Comparison of ENCODE assay signal across 26 cellular contexts in the genomic region with DNA sequence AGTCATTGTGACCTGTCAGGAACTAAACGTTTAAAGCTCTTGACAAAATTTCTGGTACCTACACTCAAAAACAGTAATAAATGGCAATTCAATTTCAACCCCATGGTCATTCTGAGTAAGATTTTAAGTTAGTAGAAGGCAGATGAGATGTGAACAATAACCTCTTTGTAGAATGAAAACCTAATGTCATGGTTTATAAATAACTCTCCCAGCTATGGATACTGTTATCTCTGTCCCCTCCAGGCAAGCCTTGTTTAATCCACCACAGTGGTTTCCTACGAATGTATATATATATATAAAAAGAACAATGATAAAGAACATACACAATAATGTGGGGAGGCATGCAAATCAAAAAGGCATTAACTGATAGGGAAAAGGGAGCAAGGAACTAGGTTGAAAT.
"Had no signal": no experiment of that assay in that cellular context is flagged by ENCODE, and none has a peak within 500 bp of the region (broad histone marks: within the 10 kb centered on the region; RNA-seq: fewer than 3 reads in every experiment).

No MANE protein-coding gene starts in this region.

- H3K27me3 Mint-ChIP-seq: stimulated activated memory B cell treated with anti-CD40 and anti-IgM and Interleukin-4, amounts not matched to agents 10 μg/mL and 1 μg/mL and 100 μg/mL, for 72 hours had no signal

- H3K4me3 Mint-ChIP-seq: mesothelial cell of epicardium; nephron; neural progenitor cell; stimulated activated memory B cell treated with anti-CD40 and anti-IgM and Interleukin-4, amounts not matched to agents 10 μg/mL and 1 μg/mL and 100 μg/mL, for 72 hours; stimulated activated naive CD8-positive, alpha-beta T cell treated with anti-CD3 and anti-CD28 coated beads, Interleukin-15, amount 100 ng/mL, for 72 hours had no signal

- H3K4me1 Mint-ChIP-seq: mesothelial cell of epicardium; naive B cell; nephron; stimulated activated memory B cell treated with anti-CD40 and anti-IgM and Interleukin-4, amounts not matched to agents 10 μg/mL and 1 μg/mL and 100 μg/mL, for 72 hours; stimulated activated naive CD8-positive, alpha-beta T cell treated with anti-CD3 and anti-CD28 coated beads, Interleukin-15, amount 100 ng/mL, for 72 hours had no signal

- H3K9me3 Mint-ChIP-seq: neural progenitor cell; stimulated activated naive CD8-positive, alpha-beta T cell treated with anti-CD3 and anti-CD28 coated beads, Interleukin-15, amount 100 ng/mL, for 72 hours had no signal

- H3K4me1 ChIP-seq: left ventricle myocardium inferior, parathyroid adenoma, right atrium auricular region, right lobe of liver, testis, thyroid gland, transverse colon, upper lobe of left lung, vagina had no signal

- H3K4me3 ChIP-seq: left ventricle myocardium inferior, lung, neural progenitor cell, right atrium auricular region, right lobe of liver, smooth muscle cell, testis, thyroid gland, transverse colon, upper lobe of left lung, vagina had no signal

- DNase-seq: islet precursor cell; left ventricle myocardium inferior; naive B cell; occipital lobe; right lobe of liver; stimulated activated CD4-positive, alpha-beta T cell treated with anti-CD3 and anti-CD28 coated beads, Interleukin-1b, Interleukin-23, amount 100 ng/mL, for 48 hours; stimulated activated CD4-positive, alpha-beta T cell treated with anti-CD3 and anti-CD28 coated beads, Interleukin-2, amount 100 ng/mL, for 48 hours; stimulated activated CD4-positive, alpha-beta T cell treated with anti-CD3 and anti-CD28 coated beads, Interleukin-4, amount 100 ng/mL, for 4 hours; stimulated activated CD8-positive, alpha-beta memory T cell treated with anti-CD3 and anti-CD28 coated beads, Interleukin-4, amount 100 ng/mL, for 48 hours; stimulated activated naive CD4-positive, alpha-beta T cell treated with Interleukin-2 at 50 U/mL for 16 hours; stimulated activated naive CD8-positive, alpha-beta T cell treated with anti-CD3 and anti-CD28 coated beads, Interleukin-15, amount 100 ng/mL, for 72 hours; thyroid gland; transverse colon; upper lobe of left lung had no signal

- H3K36me3 ChIP-seq: left ventricle myocardium inferior, neural progenitor cell, neutrophil, right atrium auricular region, right lobe of liver, thyroid gland, transverse colon, upper lobe of left lung, vagina had no signal

- H3K27me3 ChIP-seq: neural progenitor cell, neutrophil, right atrium auricular region, right lobe of liver, testis, thyroid gland, transverse colon, upper lobe of left lung, vagina had no signal

- H3K36me3 Mint-ChIP-seq: mesothelial cell of epicardium; naive B cell; neural progenitor cell; stimulated activated memory B cell treated with anti-CD40 and anti-IgM and Interleukin-4, amounts not matched to agents 10 μg/mL and 1 μg/mL and 100 μg/mL, for 72 hours had no signal

- ATAC-seq: right lobe of liver; stimulated activated memory B cell treated with anti-CD40 and anti-IgM and Interleukin-4, amounts not matched to agents 10 μg/mL and 1 μg/mL and 100 μg/mL, for 72 hours; stimulated activated naive CD8-positive, alpha-beta T cell treated with anti-CD3 and anti-CD28 coated beads, Interleukin-15, amount 100 ng/mL, for 72 hours had no signal

- H3K9me3 ChIP-seq: left ventricle myocardium inferior, neutrophil, right atrium auricular region, right lobe of liver, testis, thyroid gland, transverse colon, upper lobe of left lung, vagina had no signal

- H3K27ac Mint-ChIP-seq: mesothelial cell of epicardium; nephron; neural progenitor cell; progenitor cell of endocrine pancreas; stimulated activated memory B cell treated with anti-CD40 and anti-IgM and Interleukin-4, amounts not matched to agents 10 μg/mL and 1 μg/mL and 100 μg/mL, for 72 hours; stimulated activated naive CD8-positive, alpha-beta T cell treated with anti-CD3 and anti-CD28 coated beads, Interleukin-15, amount 100 ng/mL, for 72 hours had no signal

- H3K27ac ChIP-seq: left ventricle myocardium inferior, neural progenitor cell, neutrophil, parathyroid adenoma, right atrium auricular region, right lobe of liver, testis, thyroid gland, transverse colon, upper lobe of left lung, vagina had no signal
